In genomic region chr7:143620053-143620452, GRCh38 we compare ENCODE assay signal across 9 cellular contexts. TPM values are rescaled to one million over a fixed set of nuclear protein-coding genes. Genes with fewer than 3 reads are reported as not detected.
A peak's percentile ranks its signal among the peaks of the same experiment; 100 is the strongest.
DNase-seq lines count a peak whose midpoint lies in the region; ATAC-seq and TF ChIP-seq lines count a peak whose summit lies in the region.
"Not testable (repeated sequence)": the region's sequence is repeated elsewhere in the genome, so short reads cannot be mapped to it uniquely, and the experiment has no call there.
"Had no signal": no experiment of that assay in that cellular context is flagged by ENCODE, and none has a peak within 500 bp of the region (broad histone marks: within the 10 kb centered on the region; RNA-seq: fewer than 3 reads in every experiment).

No MANE protein-coding gene starts in this region.

- not testable (repeated sequence) for DNase-seq in activated CD4-positive, alpha-beta T cell treated with anti-CD3 and anti-CD28 coated beads for 36 hours; memory B cell (ENCODE audit: low spot score in 2 of 2)
- peak in 1 of 2 donors; percentile 60 for DNase-seq in central memory CD8-positive, alpha-beta T cell (ENCODE audit: low spot score in 2 of 2)
- DNase-seq in tibial artery, result peak; percentile 77 to 84

- H3K9me3 ChIP-seq in tibial artery, result not testable (repeated sequence)

- H3K36me3 Mint-ChIP-seq in activated CD4-positive, alpha-beta T cell treated with anti-CD3 and anti-CD28 coated beads for 36 hours (ENCODE audit: low read depth); central memory CD8-positive, alpha-beta T cell (ENCODE audit: insufficient read depth); memory B cell: not testable (repeated sequence)

- not testable (repeated sequence) for H3K27me3 Mint-ChIP-seq in activated CD4-positive, alpha-beta T cell treated with anti-CD3 and anti-CD28 coated beads for 36 hours; central memory CD8-positive, alpha-beta T cell; memory B cell

- not testable (repeated sequence) for H3K27ac Mint-ChIP-seq in activated CD4-positive, alpha-beta T cell treated with anti-CD3 and anti-CD28 coated beads for 36 hours; central memory CD8-positive, alpha-beta T cell (ENCODE audit: low read depth); memory B cell

- not testable (repeated sequence) for H3K4me3 Mint-ChIP-seq in activated CD4-positive, alpha-beta T cell treated with anti-CD3 and anti-CD28 coated beads for 36 hours; central memory CD8-positive, alpha-beta T cell; memory B cell

- CTCF ChIA-PET in activated CD4-positive, alpha-beta T cell treated with anti-CD3 and anti-CD28 coated beads for 36 hours (lab: Charles Lee), result not testable (repeated sequence)

- H3K4me1 ChIP-seq in tibial artery, result not testable (repeated sequence)

- not testable (repeated sequence) for H3K36me3 ChIP-seq in tibial artery

- ATAC-seq in GM18502 (IDR thresholded peaks at IDR 0.05; ENCODE audit: poor library complexity, unreplicated experiment) (peak; percentile 48), GM19452 (IDR thresholded peaks at IDR 0.05; ENCODE audit: unreplicated experiment) (peak; percentile 26), HG02623 (IDR thresholded peaks at IDR 0.05; ENCODE audit: unreplicated experiment) (peak; percentile 33), HG03159 (IDR thresholded peaks at IDR 0.05; ENCODE audit: unreplicated experiment) (peak; percentile 23), memory B cell (ENCODE audit: low read depth) (peak; percentile 20)
- peak; percentile 15 for ATAC-seq in activated CD4-positive, alpha-beta T cell treated with anti-CD3 and anti-CD28 coated beads for 36 hours
- peak; percentile 26 for ATAC-seq in central memory CD8-positive, alpha-beta T cell (replicated peaks; ENCODE audit: extremely low read depth, poor library complexity, severe bottlenecking)

- TF ChIP-seq CTCF in tibial artery (IDR thresholded peaks at IDR 0.05), result peak in 1 of 2 experiments; percentile 58

- H3K4me3 ChIP-seq in tibial artery, result peak overlapping the region in 1 of 2 donors; percentile 41

- not testable (repeated sequence) for H3K4me1 Mint-ChIP-seq in activated CD4-positive, alpha-beta T cell treated with anti-CD3 and anti-CD28 coated beads for 36 hours; central memory CD8-positive, alpha-beta T cell; memory B cell

- H3K27me3 ChIP-seq in tibial artery, result not testable (repeated sequence)

- POLR2A ChIA-PET in activated CD4-positive, alpha-beta T cell treated with anti-CD3 and anti-CD28 coated beads for 36 hours (lab: Charles Lee), result not testable (repeated sequence)

- not testable (repeated sequence) for H3K9me3 Mint-ChIP-seq in activated CD4-positive, alpha-beta T cell treated with anti-CD3 and anti-CD28 coated beads for 36 hours (ENCODE audit: low read depth); central memory CD8-positive, alpha-beta T cell; memory B cell

- H3K27ac ChIP-seq in tibial artery, result not testable (repeated sequence)

- intact Hi-C loops in activated CD4-positive, alpha-beta T cell treated with anti-CD3 and anti-CD28 coated beads for 36 hours (cut with DNase I, micrococcal nuclease); tibial artery (cut with DNase I; ENCODE audit: low total_unique reads): not testable (repeated sequence)

RNA-seq across cellular contexts. Expression of gene TCAF2, which starts 0.7 kb away (rescaled TPM):
- total RNA-seq in activated CD4-positive, alpha-beta T cell treated with anti-CD3 and anti-CD28 coated beads for 36 hours, result 10 to 100 TPM; 47.6 to 50.6 TPM

RNA-seq across cellular contexts. Expression of gene CTAGE15, which starts 48.5 kb away (rescaled TPM):
- 1 to 10 TPM in 1 of 2 experiments, not detected in 1; 1.4 TPM for total RNA-seq in activated CD4-positive, alpha-beta T cell treated with anti-CD3 and anti-CD28 coated beads for 36 hours
- total RNA-seq: HT1080 had no signal
